In genomic region chr16:30429678-30430427, GRCh38 we compare ENCODE assay signal across 1 cellular context.
TF ChIP-seq lines count a peak whose summit lies in the region.

Gene DCTPP1, minus strand, starts transcription at chr16:30430030. Its CDS starts 50 bp downstream, at chr16:30429980.

TF ChIP-seq in K562, 482 proteins besides CTCF, POLR2A, EP300 and RAD21 (continued from another document and continues in another):
- peak; percentile 73; the same call in 1 of the 2 replicates for TF ChIP-seq GATAD2A (IDR thresholded peaks at IDR 0.05)
- TF ChIP-seq ETV5 (CRISPR knock-in tag; IDR thresholded peaks at IDR 0.05; ENCODE audit: low read depth), result no peak; the same call in 1 of the 2 replicates
- TF ChIP-seq CREB1 (IDR thresholded peaks at IDR 0.05), result no peak
- TF ChIP-seq CREB1 (CRISPR knock-in tag; IDR thresholded peaks at IDR 0.05), result peak; percentile 84; the same call in 1 of the 2 replicates
- no peak for TF ChIP-seq HMBOX1 (IDR thresholded peaks at IDR 0.05)
- no peak for TF ChIP-seq HES1 (IDR thresholded peaks at IDR 0.05; ENCODE audit: low read depth)
- TF ChIP-seq XRCC4 (IDR thresholded peaks at IDR 0.05; ENCODE audit: extremely low read depth, insufficient read depth, insufficient read length), result no peak
- TF ChIP-seq FOXM1 (IDR thresholded peaks at IDR 0.05; ENCODE audit: low read depth), result no peak
- TF ChIP-seq FOXM1 (CRISPR knock-in tag; IDR thresholded peaks at IDR 0.05; ENCODE audit: low read depth), result 0 out of 2 replicates have a peak, but pooled peaks have one; percentile 30
- TF ChIP-seq TOE1 (IDR thresholded peaks at IDR 0.05; ENCODE audit: borderline replicate concordance), result 0 out of 2 replicates have a peak, but pooled peaks have one; percentile 2
- TF ChIP-seq TOE1 (CRISPR knock-in tag; IDR thresholded peaks at IDR 0.05; ENCODE audit: borderline replicate concordance, low read depth), result no peak
- TF ChIP-seq BRF1 (IDR thresholded peaks at IDR 0.05; ENCODE audit: borderline replicate concordance, extremely low read depth, insufficient read length), result no peak
- TF ChIP-seq, protein P1, sequence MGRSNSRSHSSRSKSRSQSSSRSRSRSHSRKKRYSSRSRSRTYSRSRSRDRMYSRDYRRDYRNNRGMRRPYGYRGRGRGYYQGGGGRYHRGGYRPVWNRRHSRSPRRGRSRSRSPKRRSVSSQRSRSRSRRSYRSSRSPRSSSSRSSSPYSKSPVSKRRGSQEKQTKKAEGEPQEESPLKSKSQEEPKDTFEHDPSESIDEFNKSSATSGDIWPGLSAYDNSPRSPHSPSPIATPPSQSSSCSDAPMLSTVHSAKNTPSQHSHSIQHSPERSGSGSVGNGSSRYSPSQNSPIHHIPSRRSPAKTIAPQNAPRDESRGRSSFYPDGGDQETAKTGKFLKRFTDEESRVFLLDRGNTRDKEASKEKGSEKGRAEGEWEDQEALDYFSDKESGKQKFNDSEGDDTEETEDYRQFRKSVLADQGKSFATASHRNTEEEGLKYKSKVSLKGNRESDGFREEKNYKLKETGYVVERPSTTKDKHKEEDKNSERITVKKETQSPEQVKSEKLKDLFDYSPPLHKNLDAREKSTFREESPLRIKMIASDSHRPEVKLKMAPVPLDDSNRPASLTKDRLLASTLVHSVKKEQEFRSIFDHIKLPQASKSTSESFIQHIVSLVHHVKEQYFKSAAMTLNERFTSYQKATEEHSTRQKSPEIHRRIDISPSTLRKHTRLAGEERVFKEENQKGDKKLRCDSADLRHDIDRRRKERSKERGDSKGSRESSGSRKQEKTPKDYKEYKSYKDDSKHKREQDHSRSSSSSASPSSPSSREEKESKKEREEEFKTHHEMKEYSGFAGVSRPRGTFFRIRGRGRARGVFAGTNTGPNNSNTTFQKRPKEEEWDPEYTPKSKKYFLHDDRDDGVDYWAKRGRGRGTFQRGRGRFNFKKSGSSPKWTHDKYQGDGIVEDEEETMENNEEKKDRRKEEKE (IDR thresholded peaks at IDR 0.05; ENCODE audit: borderline replicate concordance in 1 of 2, control insufficient read depth in 1 of 2, low read depth in 2 of 2, low read length in 1 of 2), result no peak; a peak in 1 of 4 replicates
- peak; percentile 93 for TF ChIP-seq SAP30 (IDR thresholded peaks at IDR 0.05; ENCODE audit: borderline replicate concordance, insufficient read depth, low read depth, low read length, poor library complexity, severe bottlenecking)
- TF ChIP-seq GABPB1 (CRISPR knock-in tag; IDR thresholded peaks at IDR 0.05), result peak; percentile 75; the same call in 1 of the 2 replicates
- no peak for TF ChIP-seq FOXA1 (IDR thresholded peaks at IDR 0.05; ENCODE audit: borderline replicate concordance)
- TF ChIP-seq CCNT2 (IDR thresholded peaks at IDR 0.05; ENCODE audit: borderline replicate concordance, extremely low read depth, insufficient read length, low read depth, low read length), result peak; percentile 1
- peak; percentile 69 for TF ChIP-seq RBBP5 (IDR thresholded peaks at IDR 0.05; ENCODE audit: borderline replicate concordance, insufficient read depth, low read length, poor library complexity, severe bottlenecking)
- TF ChIP-seq, protein P2, sequence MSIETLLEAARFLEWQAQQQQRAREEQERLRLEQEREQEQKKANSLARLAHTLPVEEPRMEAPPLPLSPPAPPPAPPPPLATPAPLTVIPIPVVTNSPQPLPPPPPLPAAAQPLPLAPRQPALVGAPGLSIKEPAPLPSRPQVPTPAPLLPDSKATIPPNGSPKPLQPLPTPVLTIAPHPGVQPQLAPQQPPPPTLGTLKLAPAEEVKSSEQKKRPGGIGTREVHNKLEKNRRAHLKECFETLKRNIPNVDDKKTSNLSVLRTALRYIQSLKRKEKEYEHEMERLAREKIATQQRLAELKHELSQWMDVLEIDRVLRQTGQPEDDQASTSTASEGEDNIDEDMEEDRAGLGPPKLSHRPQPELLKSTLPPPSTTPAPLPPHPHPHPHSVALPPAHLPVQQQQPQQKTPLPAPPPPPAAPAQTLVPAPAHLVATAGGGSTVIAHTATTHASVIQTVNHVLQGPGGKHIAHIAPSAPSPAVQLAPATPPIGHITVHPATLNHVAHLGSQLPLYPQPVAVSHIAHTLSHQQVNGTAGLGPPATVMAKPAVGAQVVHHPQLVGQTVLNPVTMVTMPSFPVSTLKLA (conservative IDR thresholded peaks at IDR 0.05), result peak; percentile 95 to 96
- TF ChIP-seq IFI16 (CRISPR knock-in tag; IDR thresholded peaks at IDR 0.05), result no peak
- TF ChIP-seq ZNF316 (IDR thresholded peaks at IDR 0.05), result no peak
- TF ChIP-seq ZNF282 (CRISPR knock-in tag; IDR thresholded peaks at IDR 0.05), result no peak
- TF ChIP-seq ESRRA (IDR thresholded peaks at IDR 0.05; ENCODE audit: borderline replicate concordance, low read depth), result peak; percentile 93
- TF ChIP-seq NR2C2 (CRISPR knock-in tag; IDR thresholded peaks at IDR 0.05), result peak; percentile 50; the same call in 1 of the 2 replicates
- peak; percentile 88 for TF ChIP-seq NR2C2 (tag; IDR thresholded peaks at IDR 0.05)
- TF ChIP-seq, protein P3, sequence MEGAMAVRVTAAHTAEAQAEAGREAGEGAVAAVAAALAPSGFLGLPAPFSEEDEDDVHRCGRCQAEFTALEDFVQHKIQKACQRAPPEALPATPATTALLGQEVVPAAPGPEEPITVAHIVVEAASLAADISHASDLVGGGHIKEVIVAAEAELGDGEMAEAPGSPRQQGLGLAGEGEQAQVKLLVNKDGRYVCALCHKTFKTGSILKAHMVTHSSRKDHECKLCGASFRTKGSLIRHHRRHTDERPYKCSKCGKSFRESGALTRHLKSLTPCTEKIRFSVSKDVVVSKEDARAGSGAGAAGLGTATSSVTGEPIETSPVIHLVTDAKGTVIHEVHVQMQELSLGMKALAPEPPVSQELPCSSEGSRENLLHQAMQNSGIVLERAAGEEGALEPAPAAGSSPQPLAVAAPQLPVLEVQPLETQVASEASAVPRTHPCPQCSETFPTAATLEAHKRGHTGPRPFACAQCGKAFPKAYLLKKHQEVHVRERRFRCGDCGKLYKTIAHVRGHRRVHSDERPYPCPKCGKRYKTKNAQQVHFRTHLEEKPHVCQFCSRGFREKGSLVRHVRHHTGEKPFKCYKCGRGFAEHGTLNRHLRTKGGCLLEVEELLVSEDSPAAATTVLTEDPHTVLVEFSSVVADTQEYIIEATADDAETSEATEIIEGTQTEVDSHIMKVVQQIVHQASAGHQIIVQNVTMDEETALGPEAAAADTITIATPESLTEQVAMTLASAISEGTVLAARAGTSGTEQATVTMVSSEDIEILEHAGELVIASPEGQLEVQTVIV (CRISPR knock-in tag; IDR thresholded peaks at IDR 0.05; ENCODE audit: borderline replicate concordance), result no peak
- TF ChIP-seq RCOR1 (IDR thresholded peaks at IDR 0.05; ENCODE audit: borderline replicate concordance in 1 of 2, low read depth in 2 of 2, low read length in 2 of 2), result peak; percentile 51 to 68; a peak in 3 of 4 replicates
- no peak for TF ChIP-seq MAFK (IDR thresholded peaks at IDR 0.05; ENCODE audit: low read length)
- TF ChIP-seq, protein P4, sequence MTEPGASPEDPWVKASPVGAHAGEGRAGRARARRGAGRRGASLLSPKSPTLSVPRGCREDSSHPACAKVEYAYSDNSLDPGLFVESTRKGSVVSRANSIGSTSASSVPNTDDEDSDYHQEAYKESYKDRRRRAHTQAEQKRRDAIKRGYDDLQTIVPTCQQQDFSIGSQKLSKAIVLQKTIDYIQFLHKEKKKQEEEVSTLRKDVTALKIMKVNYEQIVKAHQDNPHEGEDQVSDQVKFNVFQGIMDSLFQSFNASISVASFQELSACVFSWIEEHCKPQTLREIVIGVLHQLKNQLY (CRISPR knock-in tag; conservative IDR thresholded peaks at IDR 0.05), result 0 out of 4 replicates have a peak, but pooled peaks of 1 of the 2 experiments have one; percentile 10
- peak in 1 of 2 experiments; percentile 48; a peak in 1 of 4 replicates for TF ChIP-seq TBL1XR1 (IDR thresholded peaks at IDR 0.05; ENCODE audit: low read length in 2 of 2)
- no peak for TF ChIP-seq SAFB2 (IDR thresholded peaks at IDR 0.05; ENCODE audit: borderline replicate concordance, low read depth, low read length, severe bottlenecking)
- peak; percentile 29; the same call in 1 of the 2 replicates for TF ChIP-seq MXI1 (IDR thresholded peaks at IDR 0.05; ENCODE audit: low read depth, low read length)
- TF ChIP-seq JUN (IDR thresholded peaks at IDR 0.05; ENCODE audit: borderline replicate concordance, low read depth, low read length), result peak; percentile 51; the same call in 1 of the 2 replicates
- 0 out of 2 replicates have a peak, but pooled peaks have one; percentile 35 for TF ChIP-seq JUN (CRISPR knock-in tag; IDR thresholded peaks at IDR 0.05; ENCODE audit: borderline replicate concordance)
- peak; percentile 81 for TF ChIP-seq E2F8 (IDR thresholded peaks at IDR 0.05; ENCODE audit: low read depth, partially characterized antibody)
- no peak for TF ChIP-seq DNMT1 (IDR thresholded peaks at IDR 0.05)
- TF ChIP-seq GTF2E2 (tag; IDR thresholded peaks at IDR 0.05), result no peak
- no peak for TF ChIP-seq ZSCAN29 (IDR thresholded peaks at IDR 0.05)
- no peak for TF ChIP-seq LEF1 (IDR thresholded peaks at IDR 0.05)
- TF ChIP-seq VEZF1 (CRISPR knock-in tag; IDR thresholded peaks at IDR 0.05), result peak; percentile 74
- TF ChIP-seq, protein P5, sequence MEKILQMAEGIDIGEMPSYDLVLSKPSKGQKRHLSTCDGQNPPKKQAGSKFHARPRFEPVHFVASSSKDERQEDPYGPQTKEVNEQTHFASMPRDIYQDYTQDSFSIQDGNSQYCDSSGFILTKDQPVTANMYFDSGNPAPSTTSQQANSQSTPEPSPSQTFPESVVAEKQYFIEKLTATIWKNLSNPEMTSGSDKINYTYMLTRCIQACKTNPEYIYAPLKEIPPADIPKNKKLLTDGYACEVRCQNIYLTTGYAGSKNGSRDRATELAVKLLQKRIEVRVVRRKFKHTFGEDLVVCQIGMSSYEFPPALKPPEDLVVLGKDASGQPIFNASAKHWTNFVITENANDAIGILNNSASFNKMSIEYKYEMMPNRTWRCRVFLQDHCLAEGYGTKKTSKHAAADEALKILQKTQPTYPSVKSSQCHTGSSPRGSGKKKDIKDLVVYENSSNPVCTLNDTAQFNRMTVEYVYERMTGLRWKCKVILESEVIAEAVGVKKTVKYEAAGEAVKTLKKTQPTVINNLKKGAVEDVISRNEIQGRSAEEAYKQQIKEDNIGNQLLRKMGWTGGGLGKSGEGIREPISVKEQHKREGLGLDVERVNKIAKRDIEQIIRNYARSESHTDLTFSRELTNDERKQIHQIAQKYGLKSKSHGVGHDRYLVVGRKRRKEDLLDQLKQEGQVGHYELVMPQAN (IDR thresholded peaks at IDR 0.05; ENCODE audit: borderline replicate concordance), result peak; percentile 96
- peak; percentile 82; the same call in 1 of the 2 replicates for TF ChIP-seq ZNF740 (CRISPR knock-in tag; IDR thresholded peaks at IDR 0.05)
- TF ChIP-seq ZNF740 (tag; IDR thresholded peaks at IDR 0.05), result no peak; a peak in 1 of 4 replicates
- peak; percentile 89 to 91 for TF ChIP-seq NRF1 (conservative IDR thresholded peaks at IDR 0.05 in 1 of 2, IDR thresholded peaks at IDR 0.05 in 1 of 2)
- peak; percentile 32; the same call in 1 of the 2 replicates for TF ChIP-seq KLF6 (CRISPR knock-in tag; IDR thresholded peaks at IDR 0.05; ENCODE audit: borderline replicate concordance)
- TF ChIP-seq CBFA2T3 (IDR thresholded peaks at IDR 0.05), result no peak
- TF ChIP-seq ZBED1 (IDR thresholded peaks at IDR 0.05), result no peak
- 0 out of 2 replicates have a peak, but pooled peaks have one; percentile 31 for TF ChIP-seq ZBTB17 (CRISPR knock-in tag; IDR thresholded peaks at IDR 0.05)
- TF ChIP-seq KLF16 (IDR thresholded peaks at IDR 0.05), result peak; percentile 67
- TF ChIP-seq ARID2 (IDR thresholded peaks at IDR 0.05), result peak; percentile 74; the same call in 1 of the 2 replicates
